1 cellular context compared by ENCODE assay signal in the genomic region with DNA sequence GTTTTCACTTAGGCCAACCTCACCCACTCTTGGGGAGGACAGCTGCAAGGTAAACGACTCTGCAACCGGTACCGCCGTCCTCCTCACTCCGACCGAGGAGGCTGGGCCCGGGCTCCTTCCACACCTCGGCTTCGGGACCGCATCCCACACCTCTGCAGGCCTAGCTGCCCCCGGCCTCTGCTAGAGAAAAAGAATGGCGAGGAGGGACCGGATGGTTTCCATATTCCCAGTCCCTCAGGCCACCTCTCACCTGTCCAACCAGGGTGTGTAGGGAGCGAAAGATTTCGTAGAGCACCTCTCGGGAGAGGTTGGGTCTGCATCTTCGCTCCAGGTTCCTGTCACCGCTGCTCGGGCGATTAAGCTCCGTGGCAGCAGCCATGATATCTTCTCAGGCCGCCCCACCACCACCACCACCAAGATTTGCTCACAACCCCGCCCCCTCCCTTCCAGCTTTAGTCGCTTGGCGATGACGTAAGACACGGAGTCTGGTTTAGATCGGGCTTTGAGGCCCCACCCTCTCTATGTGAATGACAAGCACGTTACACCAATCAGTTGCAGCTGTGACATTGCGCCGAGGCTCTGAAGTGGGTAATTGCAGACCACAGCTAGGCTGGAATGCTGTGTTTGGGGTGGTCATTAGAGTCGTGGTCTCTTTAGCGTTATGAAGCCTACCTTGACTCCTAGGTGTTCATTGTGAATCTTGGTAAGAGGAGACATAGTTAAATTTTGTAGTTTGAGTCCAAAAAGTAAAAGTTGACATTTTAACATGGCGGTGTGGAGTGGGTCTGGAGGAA.
TF ChIP-seq lines count a peak whose summit lies in the region.

A gene with protein sequence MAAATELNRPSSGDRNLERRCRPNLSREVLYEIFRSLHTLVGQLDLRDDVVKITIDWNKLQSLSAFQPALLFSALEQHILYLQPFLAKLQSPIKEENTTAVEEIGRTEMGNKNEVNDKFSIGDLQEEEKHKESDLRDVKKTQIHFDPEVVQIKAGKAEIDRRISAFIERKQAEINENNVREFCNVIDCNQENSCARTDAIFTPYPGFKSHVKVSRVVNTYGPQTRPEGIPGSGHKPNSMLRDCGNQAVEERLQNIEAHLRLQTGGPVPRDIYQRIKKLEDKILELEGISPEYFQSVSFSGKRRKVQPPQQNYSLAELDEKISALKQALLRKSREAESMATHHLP (minus strand): TSS at position 428 of the 794 bp plus-strand sequence. CDS start 49 bp downstream, at position 379.

TF ChIP-seq in K562, 482 proteins besides CTCF, POLR2A, EP300 and RAD21 (continued from another document and continues in another):
- TF ChIP-seq FOXP4 (CRISPR knock-in tag; IDR thresholded peaks at IDR 0.05; ENCODE audit: borderline replicate concordance) (no peak), CBFA2T2 (conservative IDR thresholded peaks at IDR 0.05) (no peak), PHB (CRISPR knock-in tag; IDR thresholded peaks at IDR 0.05) (no peak), ZNF134 (CRISPR knock-in tag; conservative IDR thresholded peaks at IDR 0.05) (no peak), CBX2 (IDR thresholded peaks at IDR 0.05; ENCODE audit: insufficient read depth, low read length, poor library complexity, severe bottlenecking) (no peak), FOXK1 (CRISPR knock-in tag; IDR thresholded peaks at IDR 0.05; ENCODE audit: borderline replicate concordance) (no peak), KDM5B (IDR thresholded peaks at IDR 0.05; ENCODE audit: insufficient replicate concordance, low read depth, low read length) (peak; percentile 53), CCNT2 (IDR thresholded peaks at IDR 0.05; ENCODE audit: borderline replicate concordance, extremely low read depth, insufficient read length, low read depth, low read length) (no peak), ZFP30 (CRISPR knock-in tag; IDR thresholded peaks at IDR 0.05; ENCODE audit: borderline replicate concordance) (no peak), SUPT5H (IDR thresholded peaks at IDR 0.05) (peak; percentile 77), NFE2 (IDR thresholded peaks at IDR 0.05; ENCODE audit: low read depth) (no peak), PHTF2 (CRISPR knock-in tag; IDR thresholded peaks at IDR 0.05) (no peak), POLR2B (IDR thresholded peaks at IDR 0.05; ENCODE audit: low read depth, partially characterized antibody) (peak; percentile 70), HCFC1 (IDR thresholded peaks at IDR 0.05; ENCODE audit: low read depth, low read length) (peak; percentile 63), CSDE1 (IDR thresholded peaks at IDR 0.05) (0 out of 4 replicates have a peak, but pooled peaks of 1 of the 2 experiments have one; percentile 30), TFAP4 (CRISPR knock-in tag; IDR thresholded peaks at IDR 0.05; ENCODE audit: borderline replicate concordance) (peak; percentile 58), ZNF318 (IDR thresholded peaks at IDR 0.05; ENCODE audit: borderline replicate concordance in 1 of 2, low read depth in 1 of 2) (no peak), PRPF4 (IDR thresholded peaks at IDR 0.05; ENCODE audit: insufficient read depth, low read depth, low read length, poor library complexity, severe bottlenecking) (no peak), ZNF830 (CRISPR knock-in tag; IDR thresholded peaks at IDR 0.05) (no peak), FOS (IDR thresholded peaks at IDR 0.05; ENCODE audit: extremely low read depth, insufficient read length) (peak; percentile 53), CBFB (CRISPR knock-in tag; IDR thresholded peaks at IDR 0.05) (no peak), ZFPM2 (CRISPR knock-in tag; IDR thresholded peaks at IDR 0.05) (no peak), ZFX (CRISPR knock-in tag; IDR thresholded peaks at IDR 0.05) (peak; percentile 85), FOXK2 (conservative IDR thresholded peaks at IDR 0.05 in 1 of 2, IDR thresholded peaks at IDR 0.05 in 1 of 2; ENCODE audit: low read depth in 2 of 2) (peak; percentile 23 to 44; a peak in 1 of 4 replicates), ZNF551 (CRISPR knock-in tag; IDR thresholded peaks at IDR 0.05) (no peak), SFPQ (IDR thresholded peaks at IDR 0.05; ENCODE audit: low read depth, low read length) (no peak), BACH1 (tag; IDR thresholded peaks at IDR 0.05) (peak; percentile 71; the same call in 1 of the 2 replicates), ZNF408 (CRISPR knock-in tag; IDR thresholded peaks at IDR 0.05; ENCODE audit: low read depth) (no peak), GABPA (tag; conservative IDR thresholded peaks at IDR 0.05; ENCODE audit: low read depth) (no peak; the same call in 1 of the 2 replicates), STAT5B (CRISPR knock-in tag; IDR thresholded peaks at IDR 0.05) (no peak), SMAD3 (CRISPR knock-in tag; conservative IDR thresholded peaks at IDR 0.05) (no peak), TEAD1 (CRISPR knock-in tag; IDR thresholded peaks at IDR 0.05) (peak in 1 of 2 experiments; percentile 15; a peak in 1 of 4 replicates)
- TF ChIP-seq, protein P1, sequence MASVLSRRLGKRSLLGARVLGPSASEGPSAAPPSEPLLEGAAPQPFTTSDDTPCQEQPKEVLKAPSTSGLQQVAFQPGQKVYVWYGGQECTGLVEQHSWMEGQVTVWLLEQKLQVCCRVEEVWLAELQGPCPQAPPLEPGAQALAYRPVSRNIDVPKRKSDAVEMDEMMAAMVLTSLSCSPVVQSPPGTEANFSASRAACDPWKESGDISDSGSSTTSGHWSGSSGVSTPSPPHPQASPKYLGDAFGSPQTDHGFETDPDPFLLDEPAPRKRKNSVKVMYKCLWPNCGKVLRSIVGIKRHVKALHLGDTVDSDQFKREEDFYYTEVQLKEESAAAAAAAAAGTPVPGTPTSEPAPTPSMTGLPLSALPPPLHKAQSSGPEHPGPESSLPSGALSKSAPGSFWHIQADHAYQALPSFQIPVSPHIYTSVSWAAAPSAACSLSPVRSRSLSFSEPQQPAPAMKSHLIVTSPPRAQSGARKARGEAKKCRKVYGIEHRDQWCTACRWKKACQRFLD (CRISPR knock-in tag; IDR thresholded peaks at IDR 0.05), result no peak
- TF ChIP-seq, protein P2, sequence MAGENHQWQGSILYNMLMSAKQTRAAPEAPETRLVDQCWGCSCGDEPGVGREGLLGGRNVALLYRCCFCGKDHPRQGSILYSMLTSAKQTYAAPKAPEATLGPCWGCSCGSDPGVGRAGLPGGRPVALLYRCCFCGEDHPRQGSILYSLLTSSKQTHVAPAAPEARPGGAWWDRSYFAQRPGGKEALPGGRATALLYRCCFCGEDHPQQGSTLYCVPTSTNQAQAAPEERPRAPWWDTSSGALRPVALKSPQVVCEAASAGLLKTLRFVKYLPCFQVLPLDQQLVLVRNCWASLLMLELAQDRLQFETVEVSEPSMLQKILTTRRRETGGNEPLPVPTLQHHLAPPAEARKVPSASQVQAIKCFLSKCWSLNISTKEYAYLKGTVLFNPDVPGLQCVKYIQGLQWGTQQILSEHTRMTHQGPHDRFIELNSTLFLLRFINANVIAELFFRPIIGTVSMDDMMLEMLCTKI (IDR thresholded peaks at IDR 0.05; ENCODE audit: partially characterized antibody), result no peak
- TF ChIP-seq, protein P3, sequence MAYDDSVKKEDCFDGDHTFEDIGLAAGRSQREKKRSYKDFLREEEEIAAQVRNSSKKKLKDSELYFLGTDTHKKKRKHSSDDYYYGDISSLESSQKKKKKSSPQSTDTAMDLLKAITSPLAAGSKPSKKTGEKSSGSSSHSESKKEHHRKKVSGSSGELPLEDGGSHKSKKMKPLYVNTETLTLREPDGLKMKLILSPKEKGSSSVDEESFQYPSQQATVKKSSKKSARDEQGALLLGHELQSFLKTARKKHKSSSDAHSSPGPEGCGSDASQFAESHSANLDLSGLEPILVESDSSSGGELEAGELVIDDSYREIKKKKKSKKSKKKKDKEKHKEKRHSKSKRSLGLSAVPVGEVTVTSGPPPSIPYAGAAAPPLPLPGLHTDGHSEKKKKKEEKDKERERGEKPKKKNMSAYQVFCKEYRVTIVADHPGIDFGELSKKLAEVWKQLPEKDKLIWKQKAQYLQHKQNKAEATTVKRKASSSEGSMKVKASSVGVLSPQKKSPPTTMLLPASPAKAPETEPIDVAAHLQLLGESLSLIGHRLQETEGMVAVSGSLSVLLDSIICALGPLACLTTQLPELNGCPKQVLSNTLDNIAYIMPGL (CRISPR knock-in tag; IDR thresholded peaks at IDR 0.05), result no peak
- TF ChIP-seq, protein P4, sequence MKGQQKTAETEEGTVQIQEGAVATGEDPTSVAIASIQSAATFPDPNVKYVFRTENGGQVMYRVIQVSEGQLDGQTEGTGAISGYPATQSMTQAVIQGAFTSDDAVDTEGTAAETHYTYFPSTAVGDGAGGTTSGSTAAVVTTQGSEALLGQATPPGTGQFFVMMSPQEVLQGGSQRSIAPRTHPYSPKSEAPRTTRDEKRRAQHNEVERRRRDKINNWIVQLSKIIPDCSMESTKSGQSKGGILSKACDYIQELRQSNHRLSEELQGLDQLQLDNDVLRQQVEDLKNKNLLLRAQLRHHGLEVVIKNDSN (CRISPR knock-in tag; IDR thresholded peaks at IDR 0.05), result no peak
